18 cellular contexts compared by ENCODE assay signal in genomic region chr1:168319691-168320090, GRCh38.
"Had no signal": no experiment of that assay in that cellular context is flagged by ENCODE, and none has a peak within 500 bp of the region (broad histone marks: within the 10 kb centered on the region; RNA-seq: fewer than 3 reads in every experiment).

No MANE protein-coding gene starts in this region.

- H3K9me3 Mint-ChIP-seq: activated CD8-positive, alpha-beta T cell treated with anti-CD3 and anti-CD28 coated beads for 36 hours; activated naive CD4-positive, alpha-beta T cell treated with anti-CD3 and anti-CD28 coated beads for 36 hours; activated T-helper 1 cell treated with anti-CD3 and anti-CD28 coated beads, Interleukin-12 subunit alpha, Interleukin-12 subunit beta, Interleukin-2, Interleukin-4 antibody, amounts not matched to agents 30 ng/mL and 10 ng/mL and 1 ng/mL, durations not matched to agents 14 hours and 24 hours and 36 hours; stimulated activated memory B cell treated with anti-CD40 and anti-IgM and Interleukin-4, amounts not matched to agents 10 μg/mL and 1 μg/mL and 100 μg/mL, for 72 hours had no signal

- H3K9me3 ChIP-seq: left lung, right atrium auricular region, transverse colon had no signal

- H3K4me3 ChIP-seq: left lung, right atrium auricular region, SK-N-MC, transverse colon had no signal

- H3K27ac Mint-ChIP-seq: activated CD4-positive, alpha-beta T cell treated with anti-CD3 and anti-CD28 coated beads for 36 hours; activated CD8-positive, alpha-beta T cell treated with anti-CD3 and anti-CD28 coated beads for 36 hours; activated naive CD4-positive, alpha-beta T cell treated with anti-CD3 and anti-CD28 coated beads for 36 hours; activated T-helper 1 cell treated with anti-CD3 and anti-CD28 coated beads, Interleukin-12 subunit alpha, Interleukin-12 subunit beta, Interleukin-2, Interleukin-4 antibody, amounts not matched to agents 30 ng/mL and 10 ng/mL and 1 ng/mL, durations not matched to agents 14 hours and 24 hours and 36 hours; stimulated activated memory B cell treated with anti-CD40 and anti-IgM and Interleukin-4, amounts not matched to agents 10 μg/mL and 1 μg/mL and 100 μg/mL, for 72 hours; T-cell had no signal

- H3K4me1 ChIP-seq: left lung, parathyroid adenoma, transverse colon had no signal

- ATAC-seq: activated CD4-positive, alpha-beta T cell treated with anti-CD3 and anti-CD28 coated beads for 36 hours; activated CD8-positive, alpha-beta T cell treated with anti-CD3 and anti-CD28 coated beads for 36 hours; left lung; stimulated activated memory B cell treated with anti-CD40 and anti-IgM and Interleukin-4, amounts not matched to agents 10 μg/mL and 1 μg/mL and 100 μg/mL, for 72 hours; T-cell had no signal

- H3K36me3 ChIP-seq: left lung, right atrium auricular region, transverse colon had no signal

- H3K4me3 Mint-ChIP-seq: activated CD4-positive, alpha-beta T cell treated with anti-CD3 and anti-CD28 coated beads for 36 hours; activated CD8-positive, alpha-beta T cell treated with anti-CD3 and anti-CD28 coated beads for 36 hours; activated naive CD4-positive, alpha-beta T cell treated with anti-CD3 and anti-CD28 coated beads for 36 hours; activated T-helper 1 cell treated with anti-CD3 and anti-CD28 coated beads, Interleukin-12 subunit alpha, Interleukin-12 subunit beta, Interleukin-2, Interleukin-4 antibody, amounts not matched to agents 30 ng/mL and 10 ng/mL and 1 ng/mL, durations not matched to agents 14 hours and 24 hours and 36 hours; stimulated activated memory B cell treated with anti-CD40 and anti-IgM and Interleukin-4, amounts not matched to agents 10 μg/mL and 1 μg/mL and 100 μg/mL, for 72 hours; T-cell had no signal

- H3K4me1 Mint-ChIP-seq: stimulated activated memory B cell treated with anti-CD40 and anti-IgM and Interleukin-4, amounts not matched to agents 10 μg/mL and 1 μg/mL and 100 μg/mL, for 72 hours had no signal

- H3K27me3 ChIP-seq: left lung, right atrium auricular region, transverse colon had no signal

- H3K27me3 Mint-ChIP-seq: activated CD4-positive, alpha-beta T cell treated with anti-CD3 and anti-CD28 coated beads for 36 hours; activated CD8-positive, alpha-beta T cell treated with anti-CD3 and anti-CD28 coated beads for 36 hours; stimulated activated memory B cell treated with anti-CD40 and anti-IgM and Interleukin-4, amounts not matched to agents 10 μg/mL and 1 μg/mL and 100 μg/mL, for 72 hours; T-cell had no signal

- H3K27ac ChIP-seq: parathyroid adenoma, right atrium auricular region, SK-N-MC, VCaP had no signal

- H3K9ac ChIP-seq: parathyroid adenoma had no signal

- DNase-seq: activated CD4-positive, alpha-beta T cell treated with anti-CD3 and anti-CD28 coated beads for 36 hours; activated CD8-positive, alpha-beta memory T cell treated with anti-CD3 and anti-CD28 coated beads, Interleukin-2, amount 50 U/mL, for 48 hours; activated CD8-positive, alpha-beta T cell treated with anti-CD3 and anti-CD28 coated beads for 36 hours; activated naive CD4-positive, alpha-beta T cell treated with anti-CD3 and anti-CD28 coated beads for 36 hours; caudate nucleus; cortex of kidney; effector memory CD4-positive, alpha-beta T cell; erythroblast; left lung; T-cell; T1000; transverse colon had no signal
